In genomic region chr17:6636105-6636504, GRCh38 we compare ENCODE assay signal across 30 cellular contexts. TPM values are rescaled to one million over a fixed set of nuclear protein-coding genes. Genes with fewer than 3 reads are reported as not detected.
"Had no signal": no experiment of that assay in that cellular context is flagged by ENCODE, and none has a peak within 500 bp of the region (broad histone marks: within the 10 kb centered on the region; RNA-seq: fewer than 3 reads in every experiment).

No MANE protein-coding gene starts in this region.

- H2AFZ ChIP-seq: neural progenitor cell had no signal

- H3K9ac ChIP-seq: neural progenitor cell had no signal

- H3K4me3 ChIP-seq: neural progenitor cell, pancreas, psoas muscle, right lobe of liver, sigmoid colon, stomach, thoracic aorta, thyroid gland, tibial nerve, upper lobe of left lung, vagina had no signal

- ATAC-seq: naive thymus-derived CD4-positive, alpha-beta T cell; natural killer cell; pancreas; psoas muscle; right cardiac atrium; right lobe of liver; stimulated activated effector memory CD8-positive, alpha-beta T cell treated with anti-CD3 and anti-CD28 coated beads, Interleukin-12 subunit alpha, Interleukin-12 subunit beta, amount 100 ng/mL, for 72 hours; stimulated activated naive B cell treated with anti-CD40 and anti-IgM and Interleukin-4, amounts not matched to agents 10 μg/mL and 1 μg/mL and 100 μg/mL, for 72 hours had no signal

- H3K27me3 ChIP-seq: neural progenitor cell, neutrophil, pancreas, right lobe of liver, sigmoid colon, stomach, thyroid gland, tibial nerve, upper lobe of left lung, vagina had no signal

- H3K4me1 ChIP-seq: neural progenitor cell had no signal

- H3K36me3 ChIP-seq: thoracic aorta had no signal

- H3K27me3 Mint-ChIP-seq: naive thymus-derived CD4-positive, alpha-beta T cell; progenitor cell of endocrine pancreas; stimulated activated naive B cell treated with anti-CD40 and anti-IgM and Interleukin-4, amounts not matched to agents 10 μg/mL and 1 μg/mL and 100 μg/mL, for 72 hours; stimulated activated naive CD8-positive, alpha-beta T cell treated with anti-CD3 and anti-CD28 coated beads, Interleukin-15, Interleukin-2, amounts not matched to agents 100 ng/mL and 50 ng/mL, for 24 hours had no signal

- FAIRE-seq: pancreas, small intestine, urothelium cell line had no signal

- H3K4me3 Mint-ChIP-seq: nephron progenitor cell; stimulated activated naive B cell treated with anti-CD40 and anti-IgM and Interleukin-4, amounts not matched to agents 10 μg/mL and 1 μg/mL and 100 μg/mL, for 72 hours; stimulated activated naive CD8-positive, alpha-beta T cell treated with anti-CD3 and anti-CD28 coated beads, Interleukin-15, Interleukin-2, amounts not matched to agents 100 ng/mL and 50 ng/mL, for 24 hours had no signal

- DNase-seq: naive thymus-derived CD4-positive, alpha-beta T cell; natural killer cell; nephron progenitor cell; nucleus accumbens; pancreas; psoas muscle; right cardiac atrium; right lobe of liver; sigmoid colon; stimulated activated CD4-positive, alpha-beta T cell treated with anti-CD3 and anti-CD28 coated beads, Interleukin-15, amount 100 ng/mL, for 24 hours; stimulated activated CD4-positive, alpha-beta T cell treated with anti-CD3 and anti-CD28 coated beads, Interleukin-2, amount 100 ng/mL, for 24 hours; stimulated activated CD4-positive, alpha-beta T cell treated with anti-CD3 and anti-CD28 coated beads, Interleukin-2, amount 100 ng/mL, for 48 hours; stimulated activated CD4-positive, alpha-beta T cell treated with anti-CD3 and anti-CD28 coated beads, Interleukin-4, amount 100 ng/mL, for 24 hours; stimulated activated naive B cell treated with anti-CD40 and anti-IgM and Interleukin-4, amounts not matched to agents 10 μg/mL and 1 μg/mL and 100 μg/mL, for 72 hours; stimulated activated naive CD4-positive, alpha-beta T cell treated with Interleukin-2 at 50 U/mL for 16 hours; stomach; thyroid gland; trophoblast cell; upper lobe of left lung had no signal

- H3K27ac ChIP-seq: neural progenitor cell, neutrophil, pancreas, psoas muscle, right lobe of liver, sigmoid colon, stomach, thoracic aorta, thyroid gland, tibial nerve, upper lobe of left lung, vagina had no signal

- H3K4me2 ChIP-seq: neural progenitor cell had no signal

- H3K9me3 ChIP-seq: neutrophil, pancreas, psoas muscle, right lobe of liver, sigmoid colon, stomach, thoracic aorta, thyroid gland, tibial nerve, upper lobe of left lung, vagina had no signal

- H3K9me3 Mint-ChIP-seq: naive thymus-derived CD4-positive, alpha-beta T cell; natural killer cell; nephron progenitor cell; neural progenitor cell; stimulated activated effector memory CD8-positive, alpha-beta T cell treated with anti-CD3 and anti-CD28 coated beads, Interleukin-12 subunit alpha, Interleukin-12 subunit beta, amount 100 ng/mL, for 72 hours; stimulated activated naive B cell treated with anti-CD40 and anti-IgM and Interleukin-4, amounts not matched to agents 10 μg/mL and 1 μg/mL and 100 μg/mL, for 72 hours; stimulated activated naive CD8-positive, alpha-beta T cell treated with anti-CD3 and anti-CD28 coated beads, Interleukin-15, Interleukin-2, amounts not matched to agents 100 ng/mL and 50 ng/mL, for 24 hours had no signal

- H3K27ac Mint-ChIP-seq: nephron progenitor cell; neural progenitor cell; stimulated activated naive CD8-positive, alpha-beta T cell treated with anti-CD3 and anti-CD28 coated beads, Interleukin-15, Interleukin-2, amounts not matched to agents 100 ng/mL and 50 ng/mL, for 24 hours had no signal

RNA-seq across cellular contexts. Expression of gene C17orf100, which starts 15.5 kb away (rescaled TPM):
- total RNA-seq: skeletal muscle tissue, thoracic aorta had no signal
